ENCODE assay signal across 9 cellular contexts in the genomic region with DNA sequence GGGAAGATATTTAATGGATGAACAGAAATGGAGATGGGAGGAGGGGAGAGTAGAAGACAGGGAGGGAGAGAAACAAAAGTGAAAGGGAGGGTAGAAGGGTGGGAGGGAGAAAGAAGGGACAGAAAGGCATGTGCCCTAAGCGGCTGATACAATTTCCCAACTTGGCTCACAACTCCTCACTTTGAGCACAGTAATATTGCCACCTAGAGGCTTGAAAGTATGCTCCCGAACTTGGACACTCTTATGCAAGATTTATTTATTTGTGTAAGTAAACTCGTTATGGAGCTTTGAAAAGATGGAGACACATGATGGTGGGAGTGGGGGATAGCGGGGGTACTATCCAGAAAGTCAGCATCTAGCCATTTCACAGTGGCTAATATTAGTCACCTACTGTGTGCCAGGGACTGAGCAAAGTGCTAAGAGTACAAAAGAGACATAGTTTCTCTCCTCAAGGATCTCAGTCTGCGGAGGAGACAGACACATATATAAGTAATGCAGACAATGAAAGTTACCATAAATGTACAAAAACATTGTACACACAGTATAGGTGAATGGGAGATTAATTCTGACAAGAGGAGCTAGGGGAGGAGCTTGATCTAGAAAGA.
DNase-seq lines count a peak whose midpoint lies in the region; ATAC-seq and TF ChIP-seq lines count a peak whose summit lies in the region.
"Had no signal": no experiment of that assay in that cellular context is flagged by ENCODE, and none has a peak within 500 bp of the region (broad histone marks: within the 10 kb centered on the region; RNA-seq: fewer than 3 reads in every experiment).

No MANE protein-coding gene starts in this region.

- H3K4me1 ChIP-seq in iPS DF 6.9 (ENCODE audit: control insufficient read depth, insufficient read depth, low read length) = peaks cover 3% of the 10 kb centered on the region

- no peak overlapping the region for H3K27ac ChIP-seq in iPS DF 6.9 (ENCODE audit: low read length)

- CTCF ChIA-PET in AG04449 (lab: Yijun Ruan, JAX) = interaction anchor here (0.7 to 2.4 kb wide), 11 partner anchors 10 to 884 kb away, joined by 3 to 10 read pairs (median 4); no protein-coding TSS in a partner anchor

- no peaks in the 10 kb centered on the region for H3K36me3 Mint-ChIP-seq in type B pancreatic cell
- H3K36me3 Mint-ChIP-seq: activated naive CD8-positive, alpha-beta T cell treated with anti-CD3 and anti-CD28 coated beads, Interleukin-2, amount 10 ng/mL, durations not matched to agents 7 days and 5 days had no signal

- no peaks in the 10 kb centered on the region for H3K27me3 ChIP-seq in iPS DF 6.9 (ENCODE audit: control insufficient read depth, insufficient read depth, low read length)

- POLR2A ChIA-PET in AG04449 (lab: Yijun Ruan, JAX) = no interaction called here

- no peak overlapping the region for H3K4me3 ChIP-seq in AG04449 (ENCODE audit: low read depth, low read length)
- no peak overlapping the region for H3K4me3 ChIP-seq in WI38 (ENCODE audit: low read depth, low read length)
- no peak overlapping the region for H3K4me3 ChIP-seq in iPS DF 6.9 (ENCODE audit: low read length)

- no peaks in the 10 kb centered on the region for H3K9me3 ChIP-seq in iPS DF 6.9 (ENCODE audit: control insufficient read depth, insufficient read depth, low read length)

- no peaks in the 10 kb centered on the region for H3K9me3 Mint-ChIP-seq in type B pancreatic cell
- peaks cover 15 to 19% of the 10 kb centered on the region in 2 donors for H3K9me3 Mint-ChIP-seq in stimulated activated naive CD8-positive, alpha-beta T cell treated with anti-CD3 and anti-CD28 coated beads, Interleukin-15, amount 100 ng/mL, for 72 hours
- H3K9me3 Mint-ChIP-seq: activated naive CD8-positive, alpha-beta T cell treated with anti-CD3 and anti-CD28 coated beads, Interleukin-2, amount 10 ng/mL, durations not matched to agents 7 days and 5 days had no signal

- ATAC-seq in GM18907 (IDR thresholded peaks at IDR 0.05; ENCODE audit: unreplicated experiment) = peak; percentile 52
- no peak for ATAC-seq in stimulated activated naive CD8-positive, alpha-beta T cell treated with anti-CD3 and anti-CD28 coated beads, Interleukin-15, amount 100 ng/mL, for 72 hours

- peaks cover 22% of the 10 kb centered on the region for H3K4me1 Mint-ChIP-seq in type B pancreatic cell (ENCODE audit: unreplicated experiment)
- no peaks in the 10 kb centered on the region for H3K4me1 Mint-ChIP-seq in stimulated activated naive CD8-positive, alpha-beta T cell treated with anti-CD3 and anti-CD28 coated beads, Interleukin-15, amount 100 ng/mL, for 72 hours
- H3K4me1 Mint-ChIP-seq: activated naive CD8-positive, alpha-beta T cell treated with anti-CD3 and anti-CD28 coated beads, Interleukin-2, amount 10 ng/mL, durations not matched to agents 7 days and 5 days had no signal

- no CpG with 5 or more reads among the region's 5 CpGs for WGBS in iPS DF 6.9 (ENCODE audit: insufficient coverage, insufficient read length)

- peaks cover 4% of the 10 kb centered on the region for H3K27me3 Mint-ChIP-seq in type B pancreatic cell
- H3K27me3 Mint-ChIP-seq in stimulated activated naive CD8-positive, alpha-beta T cell treated with anti-CD3 and anti-CD28 coated beads, Interleukin-15, amount 100 ng/mL, for 72 hours = no peaks in the 10 kb centered on the region

- H3K36me3 ChIP-seq in iPS DF 6.9 (ENCODE audit: control insufficient read depth, insufficient read depth, low read length) = no peaks in the 10 kb centered on the region

- TF ChIP-seq CTCF in AG04449 (IDR thresholded peaks at IDR 0.05; ENCODE audit: insufficient read depth, low read length, missing control alignments) (peak; percentile 38), WI38 (IDR thresholded peaks at IDR 0.05; ENCODE audit: low read depth, low read length) (peak; percentile 37), type B pancreatic cell (conservative IDR thresholded peaks at IDR 0.05) (peak; percentile 81)

- no peak overlapping the region for H3K4me3 Mint-ChIP-seq in type B pancreatic cell
- H3K4me3 Mint-ChIP-seq in stimulated activated naive CD8-positive, alpha-beta T cell treated with anti-CD3 and anti-CD28 coated beads, Interleukin-15, amount 100 ng/mL, for 72 hours = no peak overlapping the region
- H3K4me3 Mint-ChIP-seq: activated naive CD8-positive, alpha-beta T cell treated with anti-CD3 and anti-CD28 coated beads, Interleukin-2, amount 10 ng/mL, durations not matched to agents 7 days and 5 days had no signal

- no peak overlapping the region for H3K27ac Mint-ChIP-seq in type B pancreatic cell
- peak overlapping the region in 1 of 2 donors; percentile 26 for H3K27ac Mint-ChIP-seq in stimulated activated naive CD8-positive, alpha-beta T cell treated with anti-CD3 and anti-CD28 coated beads, Interleukin-15, amount 100 ng/mL, for 72 hours
- H3K27ac Mint-ChIP-seq: activated naive CD8-positive, alpha-beta T cell treated with anti-CD3 and anti-CD28 coated beads, Interleukin-2, amount 10 ng/mL, durations not matched to agents 7 days and 5 days had no signal

- DNase-seq in AG04449 (ENCODE audit: low read depth, low spot score) (peak; percentile 10), NCI-H187 treated with DMSO at 0.1 percent for 48 hours (lab: John Stamatoyannopoulos, UW) (peak; percentile 73), iPS DF 6.9 (ENCODE audit: low read depth, low spot score) (peak; percentile 47), type B pancreatic cell (ENCODE audit: extremely low spot score, unreplicated experiment) (no peak)
- DNase-seq in activated CD4-positive, alpha-beta T cell treated with anti-CD3 and anti-CD28 coated beads, Interleukin-2, amount 50 U/mL, for 48 hours = no peak
- DNase-seq in stimulated activated naive CD8-positive, alpha-beta T cell treated with anti-CD3 and anti-CD28 coated beads, Interleukin-15, amount 100 ng/mL, for 72 hours = no peak
- DNase-seq: activated naive CD8-positive, alpha-beta T cell treated with anti-CD3 and anti-CD28 coated beads, Interleukin-2, amount 10 ng/mL, durations not matched to agents 7 days and 5 days had no signal

Comparison
In these comparisons a context has a peak if more than half of its experiments do, and no peak if none do; other contexts are left out.
1. DNase-seq: peak in AG04449 (single experiment), NCI-H187 treated with DMSO at 0.1 percent for 48 hours (single experiment) and iPS DF 6.9 (single experiment); none in type B pancreatic cell (single experiment), activated CD4-positive, alpha-beta T cell treated with anti-CD3 and anti-CD28 coated beads, Interleukin-2, amount 50 U/mL, for 48 hours (0 of 2) and stimulated activated naive CD8-positive, alpha-beta T cell treated with anti-CD3 and anti-CD28 coated beads, Interleukin-15, amount 100 ng/mL, for 72 hours (0 of 2).
2. Peak in every context shown above with its lines, with median percentiles within 50 percentile points of each other: CTCF ChIP-seq.